20 cellular contexts compared by ENCODE assay signal in genomic region chr11:118819687-118820086, GRCh38. TPM values are rescaled to one million over a fixed set of nuclear protein-coding genes. Genes with fewer than 3 reads are reported as not detected.
DNase-seq lines count a peak whose midpoint lies in the region; ATAC-seq and TF ChIP-seq lines count a peak whose summit lies in the region.
"Had no signal": no experiment of that assay in that cellular context is flagged by ENCODE, and none has a peak within 500 bp of the region (broad histone marks: within the 10 kb centered on the region; RNA-seq: fewer than 3 reads in every experiment).

No MANE protein-coding gene starts in this region.

- 0 out of 2 replicates have a peak, but pooled peaks cover 4% of the 10 kb centered on the region for H3K79me2 ChIP-seq in DOHH2 (ENCODE audit: control insufficient read depth, low read length)
- H3K79me2 ChIP-seq in H9 (ENCODE audit: insufficient read depth, low read length) = no peaks in the 10 kb centered on the region

- no peaks in the 10 kb centered on the region for H4K20me1 ChIP-seq in DOHH2 (ENCODE audit: control insufficient read depth, insufficient read depth, low read depth, low read length)
- H4K20me1 ChIP-seq in H9 (ENCODE audit: control insufficient read depth, insufficient read depth, insufficient read length) = no peaks in the 10 kb centered on the region

- no peak overlapping the region for H2BK120ac ChIP-seq in H9 (ENCODE audit: low read depth, low read length, poor library complexity, severe bottlenecking)

- no peak for TF ChIP-seq CTCF in DOHH2 (IDR thresholded peaks at IDR 0.05; ENCODE audit: low read depth, low read length, poor library complexity, severe bottlenecking)
- no peak for TF ChIP-seq CTCF in H9 (conservative IDR thresholded peaks at IDR 0.05)

- H3K4me2 ChIP-seq in DOHH2 (ENCODE audit: low read length) (peak overlapping the region; percentile 98), H9 (ENCODE audit: insufficient read depth, insufficient read length, low read length) (no peak overlapping the region)

- H4K91ac ChIP-seq in H9 (ENCODE audit: insufficient read length, low read depth, low read length) = no peak overlapping the region

- H3K9me3 Mint-ChIP-seq in IgD-negative memory B cell (no peaks in the 10 kb centered on the region), H9 (no peaks in the 10 kb centered on the region)
- no peaks in the 10 kb centered on the region for H3K9me3 Mint-ChIP-seq in activated naive CD8-positive, alpha-beta T cell treated with anti-CD3 and anti-CD28 coated beads for 36 hours
- H3K9me3 Mint-ChIP-seq: naive thymus-derived CD4-positive, alpha-beta T cell; stimulated activated naive CD8-positive, alpha-beta T cell treated with anti-CD3 and anti-CD28 coated beads, Interleukin-15, amount 100 ng/mL, for 72 hours had no signal

- H3K27me3 ChIP-seq in DOHH2 (ENCODE audit: control insufficient read depth, low read length) (no peaks in the 10 kb centered on the region), rectal smooth muscle tissue (ENCODE audit: control insufficient read depth, insufficient read depth, low read length) (no peaks in the 10 kb centered on the region), H9 (ENCODE audit: insufficient read depth, low read length) (no peaks in the 10 kb centered on the region)
- H3K27me3 ChIP-seq: gastrocnemius medialis, pancreas, upper lobe of right lung had no signal

- H3K27ac ChIP-seq in DOHH2 (ENCODE audit: low read depth, low read length) (peak overlapping the region; percentile 98), rectal smooth muscle tissue (ENCODE audit: low read depth, low read length) (peak overlapping the region; percentile 37), H9 (ENCODE audit: insufficient read length, low read depth, low read length) (no peak overlapping the region)
- H3K27ac ChIP-seq: upper lobe of right lung had no signal

- no peak overlapping the region for H3K14ac ChIP-seq in H9 (ENCODE audit: insufficient read depth, low read length)

- no peak overlapping the region for H3T11ph ChIP-seq in H9 (ENCODE audit: low read length)

- no peaks in the 10 kb centered on the region for H3K36me3 Mint-ChIP-seq in IgD-negative memory B cell
- H3K36me3 Mint-ChIP-seq in activated naive CD8-positive, alpha-beta T cell treated with anti-CD3 and anti-CD28 coated beads for 36 hours = no peaks in the 10 kb centered on the region
- H3K36me3 Mint-ChIP-seq in H9 (ENCODE audit: insufficient read depth in 1 of 3, low read depth in 3 of 3) = no peaks in the 10 kb centered on the region

- H3K56ac ChIP-seq in H9 (ENCODE audit: insufficient read length, low read depth, low read length) = no peak overlapping the region

- H3F3A ChIP-seq in DOHH2 (ENCODE audit: control insufficient read depth, insufficient read depth) = peaks cover 37% of the 10 kb centered on the region

- H3K36me3 ChIP-seq in DOHH2 (ENCODE audit: control insufficient read depth, low read length) (no peaks in the 10 kb centered on the region), rectal smooth muscle tissue (ENCODE audit: control insufficient read depth, insufficient read depth, low read length) (no peaks in the 10 kb centered on the region)
- H3K36me3 ChIP-seq: gastrocnemius medialis, pancreas, upper lobe of right lung had no signal

- peak overlapping the region in 3 of 4 donors; percentile 70 to 81 (median 72) for H3K4me3 Mint-ChIP-seq in IgD-negative memory B cell
- no peak overlapping the region for H3K4me3 Mint-ChIP-seq in activated naive CD8-positive, alpha-beta T cell treated with anti-CD3 and anti-CD28 coated beads for 36 hours
- H3K4me3 Mint-ChIP-seq in H9 = no peak overlapping the region
- H3K4me3 Mint-ChIP-seq: stimulated activated naive CD8-positive, alpha-beta T cell treated with anti-CD3 and anti-CD28 coated beads, Interleukin-15, amount 100 ng/mL, for 72 hours had no signal

- H3K4me1 Mint-ChIP-seq in IgD-negative memory B cell (peaks cover 32 to 41% (median 38%) of the 10 kb centered on the region in 3 donors), H9 (peaks cover 6 to 7% of the 10 kb centered on the region in 2 experiments)
- H3K4me1 Mint-ChIP-seq in activated naive CD8-positive, alpha-beta T cell treated with anti-CD3 and anti-CD28 coated beads for 36 hours = peaks cover 20% of the 10 kb centered on the region

- no peak overlapping the region for H2BK12ac ChIP-seq in H9 (ENCODE audit: insufficient read length, low read depth, low read length)

- H3K27ac Mint-ChIP-seq in IgD-negative memory B cell = peak overlapping the region; percentile 90 to 98 (median 95)
- H3K27ac Mint-ChIP-seq in activated naive CD8-positive, alpha-beta T cell treated with anti-CD3 and anti-CD28 coated beads for 36 hours = peak overlapping the region; percentile 83
- H3K27ac Mint-ChIP-seq in H9 = peak overlapping the region in 1 of 3 experiments; percentile 56; a peak in 1 of 7 replicates
- H3K27ac Mint-ChIP-seq: naive thymus-derived CD4-positive, alpha-beta T cell had no signal

- no peak overlapping the region for H4K8ac ChIP-seq in H9 (replicated peaks; ENCODE audit: insufficient read length, low read depth, low read length)

- H4K5ac ChIP-seq in H9 (ENCODE audit: insufficient read length, low read depth, low read length) = no peak overlapping the region

- no peaks in the 10 kb centered on the region for H3K79me1 ChIP-seq in H9 (ENCODE audit: insufficient read depth, low read depth, low read length, poor library complexity, severe bottlenecking)

- H3K9ac ChIP-seq in rectal smooth muscle tissue (ENCODE audit: low read length) = no peak overlapping the region
- H3K9ac ChIP-seq in H9 (ENCODE audit: extremely low read depth, insufficient read length, low read length) = no peak overlapping the region

- no peaks in the 10 kb centered on the region for H3K9me2 ChIP-seq in DOHH2 (replicated peaks; ENCODE audit: control insufficient read depth, low read length)

- no peak overlapping the region for H2AK5ac ChIP-seq in H9 (ENCODE audit: insufficient read length, low read length)

- H2BK5ac ChIP-seq in H9 (ENCODE audit: insufficient read length, low read length) = no peak overlapping the region

- no peaks in the 10 kb centered on the region for H3K9me3 ChIP-seq in DOHH2 (ENCODE audit: control insufficient read depth, insufficient read depth, low read length)
- H3K9me3 ChIP-seq in H9 (ENCODE audit: control insufficient read depth, low read depth, low read length) = no peaks in the 10 kb centered on the region
- H3K9me3 ChIP-seq: gastrocnemius medialis, pancreas, upper lobe of right lung had no signal

- H2BK15ac ChIP-seq in H9 (ENCODE audit: low read depth, low read length) = no peak overlapping the region

- H3K4me1 ChIP-seq in DOHH2 (ENCODE audit: control insufficient read depth, low read length) = peaks cover 65% of the 10 kb centered on the region
- peaks cover 5% of the 10 kb centered on the region for H3K4me1 ChIP-seq in rectal smooth muscle tissue (ENCODE audit: control insufficient read depth, insufficient read depth, low read length)
- no peaks in the 10 kb centered on the region for H3K4me1 ChIP-seq in H9 (ENCODE audit: insufficient read depth, low read length)
- H3K4me1 ChIP-seq: upper lobe of right lung had no signal

- no CpG with 5 or more reads among the region's 5 CpGs for WGBS in H9 (ENCODE audit: extremely low coverage, insufficient read length, low lambda C conversion rate)

- H3K4me3 ChIP-seq in DOHH2 (ENCODE audit: low read length) (peak overlapping the region; percentile 22; the same call in 1 of the 2 replicates), rectal smooth muscle tissue (ENCODE audit: low read length) (no peak overlapping the region)
- H3K4me3 ChIP-seq: gastrocnemius medialis, pancreas, upper lobe of right lung had no signal

- H3K23me2 ChIP-seq in H9 (ENCODE audit: insufficient read length, low read depth, low read length, poor library complexity, severe bottlenecking) = no peaks in the 10 kb centered on the region

- H3K4ac ChIP-seq in H9 (ENCODE audit: low read depth, low read length) = no peak overlapping the region

- H3K27me3 Mint-ChIP-seq in IgD-negative memory B cell (no peaks in the 10 kb centered on the region), H9 (ENCODE audit: low read depth) (no peaks in the 10 kb centered on the region)
- H3K27me3 Mint-ChIP-seq in activated naive CD8-positive, alpha-beta T cell treated with anti-CD3 and anti-CD28 coated beads for 36 hours = no peaks in the 10 kb centered on the region
- H3K27me3 Mint-ChIP-seq: naive thymus-derived CD4-positive, alpha-beta T cell; stimulated activated naive CD8-positive, alpha-beta T cell treated with anti-CD3 and anti-CD28 coated beads, Interleukin-15, amount 100 ng/mL, for 72 hours had no signal

- no peak for DNase-seq in activated naive CD8-positive, alpha-beta T cell treated with anti-CD3 and anti-CD28 coated beads for 36 hours
- DNase-seq in NCI-H1105 (lab: John Stamatoyannopoulos, UW) (no peak), H9 (no peak), hippocampal formation (lab: John Stamatoyannopoulos, UW) (no peak)
- DNase-seq: activated naive CD4-positive, alpha-beta T cell; central memory CD4-positive, alpha-beta T cell; DMS79; HCEC 1CT; mesenchymal stem cell; naive thymus-derived CD4-positive, alpha-beta T cell; NCI-H1436 treated with DMSO at 0.1 percent for 48 hours; NCI-H526 treated with DMSO at 0.1 percent for 48 hours; stimulated activated naive CD8-positive, alpha-beta T cell treated with anti-CD3 and anti-CD28 coated beads, Interleukin-15, amount 100 ng/mL, for 72 hours had no signal

- H2BK20ac ChIP-seq in H9 (ENCODE audit: low read depth, low read length, poor library complexity, severe bottlenecking) = no peak overlapping the region

- H2AFZ ChIP-seq in H9 (ENCODE audit: low read length) = no peak overlapping the region

- ATAC-seq in HG03378 (IDR thresholded peaks at IDR 0.05; ENCODE audit: unreplicated experiment) = no peak
- ATAC-seq: naive thymus-derived CD4-positive, alpha-beta T cell had no signal

- no peak overlapping the region for H3K23ac ChIP-seq in H9 (ENCODE audit: insufficient read length, low read depth, low read length)

- no peak overlapping the region for H3K18ac ChIP-seq in H9 (ENCODE audit: insufficient read length, low read depth, low read length)

RNA-seq across cellular contexts. Expression of gene DDX6, which starts 28.7 kb away (rescaled TPM):
- 81.9 TPM for polyA plus RNA-seq in IgD-negative memory B cell
- 100 to 1,000 TPM; 148 to 150 TPM for total RNA-seq in activated naive CD8-positive, alpha-beta T cell treated with anti-CD3 and anti-CD28 coated beads for 36 hours
- total RNA-seq in H9 (2021) = 221 and 222 TPM in 2 replicates

Comparison
In these comparisons a context has a peak if more than half of its experiments do, and no peak if none do; other contexts are left out.
1. H3K4me3 Mint-ChIP-seq: peak in IgD-negative memory B cell (3 of 4); none in activated naive CD8-positive, alpha-beta T cell treated with anti-CD3 and anti-CD28 coated beads for 36 hours (single experiment) and H9 (0 of 2).